Comparison of ENCODE assay signal across 9 cellular contexts in genomic region chr22:40531951-40532900, GRCh38.
DNase-seq lines count a peak whose midpoint lies in the region; ATAC-seq and TF ChIP-seq lines count a peak whose summit lies in the region.
"Had no signal": no experiment of that assay in that cellular context is flagged by ENCODE, and none has a peak within 500 bp of the region (broad histone marks: within the 10 kb centered on the region; RNA-seq: fewer than 3 reads in every experiment).

No MANE protein-coding gene starts in this region.

- H3K27ac ChIP-seq in SK-N-MC, result peak overlapping the region; percentile 98
- peak overlapping the region in 3 of 4 donors; percentile 31 to 54 (median 35) for H3K27ac ChIP-seq in esophagus muscularis mucosa (replicated peaks in 1 of 4)

- H3K4me1 Mint-ChIP-seq in stimulated activated effector memory CD8-positive, alpha-beta T cell treated with anti-CD3 and anti-CD28 coated beads, Interleukin-12 subunit alpha, Interleukin-12 subunit beta, amount 100 ng/mL, for 72 hours, result peaks cover 58% of the 10 kb centered on the region

- DNase-seq in SK-N-MC (ENCODE audit: low read depth, low spot score) (no peak), esophagus muscularis mucosa (ENCODE audit: extremely low spot score) (no peak), NCI-H128 (lab: John Stamatoyannopoulos, UW; ENCODE audit: unreplicated experiment) (no peak), NCI-H2029 (lab: John Stamatoyannopoulos, UW) (no peak), cerebellum (ENCODE audit: low spot score) (no peak), NCI-H2081 (lab: John Stamatoyannopoulos, UW) (no peak)
- no peak for DNase-seq in stimulated activated effector memory CD8-positive, alpha-beta T cell treated with anti-CD3 and anti-CD28 coated beads, Interleukin-12 subunit alpha, Interleukin-12 subunit beta, amount 100 ng/mL, for 72 hours (ENCODE audit: low spot score in 2 of 2)
- DNase-seq: NCI-H2029 treated with DMSO at 0.1 percent for 48 hours had no signal

- H3K9ac ChIP-seq in SK-N-MC (ENCODE audit: insufficient read length), result peak overlapping the region; percentile 51

- TF ChIP-seq CTCF in GM12875 (IDR thresholded peaks at IDR 0.05; ENCODE audit: borderline replicate concordance, insufficient read depth, low read depth, low read length) (no peak), esophagus muscularis mucosa (IDR thresholded peaks at IDR 0.05) (no peak)

- no peak for TF ChIP-seq POLR2A in esophagus muscularis mucosa (IDR thresholded peaks at IDR 0.05; ENCODE audit: low read depth)

- H3K36me3 Mint-ChIP-seq in stimulated activated effector memory CD8-positive, alpha-beta T cell treated with anti-CD3 and anti-CD28 coated beads, Interleukin-12 subunit alpha, Interleukin-12 subunit beta, amount 100 ng/mL, for 72 hours, result no peaks in the 10 kb centered on the region

- H3K4me3 Mint-ChIP-seq in stimulated activated effector memory CD8-positive, alpha-beta T cell treated with anti-CD3 and anti-CD28 coated beads, Interleukin-12 subunit alpha, Interleukin-12 subunit beta, amount 100 ng/mL, for 72 hours, result peak overlapping the region; percentile 69

- peaks cover 31 to 58% (median 54%) of the 10 kb centered on the region in 4 donors for H3K4me1 ChIP-seq in esophagus muscularis mucosa

- 62% methylated on average over 3 of the region's 3 CpGs for WGBS in esophagus muscularis mucosa

- ATAC-seq in stimulated activated effector memory CD8-positive, alpha-beta T cell treated with anti-CD3 and anti-CD28 coated beads, Interleukin-12 subunit alpha, Interleukin-12 subunit beta, amount 100 ng/mL, for 72 hours, result peak; percentile 65

- H3K4me3 ChIP-seq in GM12875 (ENCODE audit: low read depth, low read length) (peak overlapping the region; percentile 44), SK-N-MC (peak overlapping the region; percentile 75), esophagus muscularis mucosa (peak overlapping the region; percentile 5 to 36 (median 18))

- H3K9me3 Mint-ChIP-seq in stimulated activated effector memory CD8-positive, alpha-beta T cell treated with anti-CD3 and anti-CD28 coated beads, Interleukin-12 subunit alpha, Interleukin-12 subunit beta, amount 100 ng/mL, for 72 hours, result no peaks in the 10 kb centered on the region

- TF ChIP-seq EP300 in esophagus muscularis mucosa (IDR thresholded peaks at IDR 0.05), result no peak

- H3K27ac Mint-ChIP-seq in stimulated activated effector memory CD8-positive, alpha-beta T cell treated with anti-CD3 and anti-CD28 coated beads, Interleukin-12 subunit alpha, Interleukin-12 subunit beta, amount 100 ng/mL, for 72 hours, result peak overlapping the region; percentile 81

- H3K36me3 ChIP-seq in SK-N-MC (ENCODE audit: insufficient read depth, low read length) (no peaks in the 10 kb centered on the region), esophagus muscularis mucosa (no peaks in the 10 kb centered on the region)

- intact Hi-C loops in esophagus muscularis mucosa (cut with DNase I), result no loop called here

- H3K9me3 ChIP-seq in SK-N-MC (ENCODE audit: low read depth, low read length), result no peaks in the 10 kb centered on the region
- no peaks in the 10 kb centered on the region for H3K9me3 ChIP-seq in esophagus muscularis mucosa

- H3K27me3 ChIP-seq in esophagus muscularis mucosa, result no peaks in the 10 kb centered on the region

Comparison
In these comparisons a context has a peak if more than half of its experiments do, and no peak if none do; other contexts are left out.
1. H3K4me3 ChIP-seq: peak in every context shown above with its lines; median percentile 75 in SK-N-MC; 44 in GM12875; 18 in esophagus muscularis mucosa.